In genomic region chr17:19338031-19338990, GRCh38 we compare ENCODE assay signal across 8 cellular contexts. TPM values are rescaled to one million over a fixed set of nuclear protein-coding genes. Genes with fewer than 3 reads are reported as not detected.
DNase-seq lines count a peak whose midpoint lies in the region; ATAC-seq, FAIRE-seq and TF ChIP-seq lines count a peak whose summit lies in the region.

No MANE protein-coding gene starts in this region.

- ATAC-seq in right lobe of liver, result peak; percentile 79 to 86 (median 84)

- no peak overlapping the region for H3K4me3 ChIP-seq in Jurkat, Clone E6-1 (ENCODE audit: low read length)
- no peak overlapping the region for H3K4me3 ChIP-seq in WI38 (ENCODE audit: low read depth, low read length)
- no peak overlapping the region for H3K4me3 ChIP-seq in bronchial epithelial cell (ENCODE audit: low read depth, low read length)
- peak overlapping the region in 2 of 3 donors; percentile 56 to 63 for H3K4me3 ChIP-seq in right lobe of liver

- TF ChIP-seq POLR2A in right lobe of liver (IDR thresholded peaks at IDR 0.05), result peak; percentile 55

- H3K36me3 ChIP-seq in bronchial epithelial cell (ENCODE audit: control insufficient read depth, insufficient read depth, low read length) (peaks cover under 1% of the 10 kb centered on the region), right lobe of liver (no peaks in the 10 kb centered on the region)

- WGBS in right lobe of liver (ENCODE audit: insufficient coverage, low coverage, low lambda C conversion rate, missing lambda C conversion rate), result 27% methylated on average over 2 of the region's 7 CpGs

- intact Hi-C loops in right lobe of liver (cut with DNase I), result no loop called here

- H3K27me3 ChIP-seq in bronchial epithelial cell (ENCODE audit: control insufficient read depth, insufficient read depth, low read length), result no peaks in the 10 kb centered on the region
- no peaks in the 10 kb centered on the region for H3K27me3 ChIP-seq in right lobe of liver

- FAIRE-seq in bronchial epithelial cell (lab: Jason Lieb, UNC), result peak; percentile 18

- peaks cover 0 to 51% (median 19%) of the 10 kb centered on the region in 4 donors for H3K4me1 ChIP-seq in right lobe of liver

- H3K9me3 ChIP-seq in right lobe of liver, result no peaks in the 10 kb centered on the region

- TF ChIP-seq CTCF in WI38 (IDR thresholded peaks at IDR 0.05; ENCODE audit: low read depth, low read length), result peak; percentile 34; the same call in 1 of the 2 replicates
- peak; percentile 83 for TF ChIP-seq CTCF in bronchial epithelial cell (IDR thresholded peaks at IDR 0.05; ENCODE audit: insufficient read depth, low read length, severe bottlenecking)
- TF ChIP-seq CTCF in right lobe of liver (IDR thresholded peaks at IDR 0.05), result peak; percentile 80 to 97 (median 86)

- peak overlapping the region; percentile 52 to 89 (median 89) for H3K27ac ChIP-seq in right lobe of liver

- DNase-seq in NCI-H1694 (lab: John Stamatoyannopoulos, UW) (peak; percentile 32), NCI-H1694 treated with DMSO at 0.1 percent for 48 hours (lab: John Stamatoyannopoulos, UW) (no peak), bronchial epithelial cell (ENCODE audit: low read depth) (peak; percentile 49), right lobe of liver (peak; percentile 87 to 97 (median 95)), cortex of kidney (lab: John Stamatoyannopoulos, UW) (no peak)
- DNase-seq in Jurkat, Clone E6-1 (ENCODE audit: low read depth, low spot score), result peak; percentile 53
- DNase-seq in stimulated activated CD8-positive, alpha-beta memory T cell treated with anti-CD3 and anti-CD28 coated beads, Interleukin-4, amount 100 ng/mL, for 24 hours (ENCODE audit: low read depth), result peak; percentile 45

RNA-seq across cellular contexts. Expression of gene B9D1, which starts 24.2 kb away (rescaled TPM):
- 24.0 TPM for polyA plus RNA-seq in Jurkat, Clone E6-1 (2012; ENCODE audit: insufficient read depth, insufficient read length)
- 12.4 and 28.0 TPM in 2 replicates for total RNA-seq in bronchial epithelial cell
- total RNA-seq in right lobe of liver, result 10 to 100 TPM in 2 of 6 experiments, 1 to 10 TPM in 4; 2.3 to 27.9 (median 5.7) TPM

RNA-seq across cellular contexts. Expression of gene MAPK7, which starts 40.0 kb away (rescaled TPM):
- polyA plus RNA-seq in Jurkat, Clone E6-1 (2012; ENCODE audit: insufficient read depth, insufficient read length), result 26.3 TPM
- total RNA-seq in bronchial epithelial cell (6.8 and 11.1 TPM in 2 replicates), right lobe of liver (1 to 10 TPM; 5.7 to 9.2 (median 6.7) TPM)

RNA-seq across cellular contexts. Expression of gene MFAP4, which starts 48.7 kb away (rescaled TPM):
- 39.3 TPM for polyA plus RNA-seq in Jurkat, Clone E6-1 (2012; ENCODE audit: insufficient read depth, insufficient read length)
- total RNA-seq in bronchial epithelial cell (0.26 TPM in 1 of 2 replicates, not detected in the other), right lobe of liver (10 to 100 TPM in 2 of 6 experiments, 1 to 10 TPM in 4; 2.3 to 12.0 (median 6.5) TPM)

Comparison
In these comparisons a context has a peak if more than half of its experiments do, and no peak if none do; other contexts are left out.
1. DNase-seq: peak in NCI-H1694 (single experiment), Jurkat, Clone E6-1 (single experiment), bronchial epithelial cell (single experiment), right lobe of liver (3 of 3) and stimulated activated CD8-positive, alpha-beta memory T cell treated with anti-CD3 and anti-CD28 coated beads, Interleukin-4, amount 100 ng/mL, for 24 hours (single experiment); none in NCI-H1694 treated with DMSO at 0.1 percent for 48 hours (single experiment) and cortex of kidney (single experiment).
2. H3K4me3 ChIP-seq: peak in right lobe of liver (2 of 3); none in Jurkat, Clone E6-1 (single experiment), WI38 (single experiment) and bronchial epithelial cell (single experiment).
3. CTCF ChIP-seq: peak in every context shown above with its lines; median percentile 86 in right lobe of liver; 83 in bronchial epithelial cell; 34 in WI38.